ENCODE assay signal across 8 cellular contexts in the genomic region with DNA sequence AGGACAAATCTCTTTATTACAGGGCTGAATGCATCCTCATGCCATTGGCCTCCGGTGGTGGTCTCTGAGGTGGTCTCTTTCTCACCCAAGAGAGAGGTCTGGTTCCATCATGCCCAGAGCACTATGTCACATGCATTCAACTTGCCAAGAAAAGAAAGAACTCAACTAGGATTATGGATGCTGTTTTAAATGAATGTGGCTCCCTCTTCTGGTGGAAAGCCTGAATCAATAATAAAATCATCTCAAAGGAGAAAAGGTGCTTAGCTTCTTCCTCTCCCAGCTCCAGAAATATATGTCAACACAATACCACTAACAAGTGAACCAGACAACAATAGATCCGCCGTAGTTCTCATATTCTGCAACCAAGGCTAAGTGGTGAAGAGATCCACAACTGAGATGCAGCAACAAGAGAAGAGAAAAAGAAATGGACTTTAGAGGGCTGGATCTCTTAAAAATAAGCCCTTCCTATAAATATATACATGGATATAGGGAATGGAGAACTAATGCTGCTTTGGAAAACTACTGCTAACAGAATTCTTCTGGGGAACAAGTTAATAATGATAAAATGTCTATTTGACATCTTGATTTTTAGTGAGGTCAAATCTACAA.
DNase-seq lines count a peak whose midpoint lies in the region; ATAC-seq, FAIRE-seq and TF ChIP-seq lines count a peak whose summit lies in the region.

No MANE protein-coding gene starts in this region.

- 16 to 18% methylated on average over 3 of the region's 3 CpGs for WGBS in lung, 2 donors

- no peaks in the 10 kb centered on the region for H3K79me2 ChIP-seq in DOHH2 (ENCODE audit: control insufficient read depth, low read length)

- no peaks in the 10 kb centered on the region for H3K4me1 Mint-ChIP-seq in natural killer cell

- no peak overlapping the region for H3K27ac ChIP-seq in DOHH2 (ENCODE audit: low read depth, low read length)
- no peak overlapping the region for H3K27ac ChIP-seq in lung (ENCODE audit: low read depth in 1 of 2, low read length in 1 of 2)

- peaks cover 3% of the 10 kb centered on the region in 2 donors for H3K9me3 Mint-ChIP-seq in natural killer cell

- H3K36me3 ChIP-seq in DOHH2 (ENCODE audit: control insufficient read depth, low read length): no peaks in the 10 kb centered on the region
- no peaks in the 10 kb centered on the region for H3K36me3 ChIP-seq in bronchial epithelial cell (ENCODE audit: control insufficient read depth, insufficient read depth, low read length)
- H3K36me3 ChIP-seq in lung (ENCODE audit: control insufficient read depth in 2 of 2, insufficient read depth in 2 of 2, low read length in 2 of 2): no peaks in the 10 kb centered on the region

- H3K9me2 ChIP-seq in DOHH2 (replicated peaks; ENCODE audit: control insufficient read depth, low read length): no peaks in the 10 kb centered on the region

- DNase-seq in NCI-H526 (lab: John Stamatoyannopoulos, UW): peak; percentile 54 to 83
- DNase-seq in bronchial epithelial cell (ENCODE audit: low read depth): peak; percentile 62
- DNase-seq in lung (ENCODE audit: low spot score): no peak
- DNase-seq in natural killer cell: no peak

- H3K9me3 ChIP-seq in DOHH2 (ENCODE audit: control insufficient read depth, insufficient read depth, low read length) (no peaks in the 10 kb centered on the region), lung (ENCODE audit: control insufficient read depth in 2 of 2, insufficient read depth in 1 of 2, low read length in 1 of 2) (no peaks in the 10 kb centered on the region)

- H3K27me3 Mint-ChIP-seq in natural killer cell (ENCODE audit: low read depth in 2 of 2): no peaks in the 10 kb centered on the region

- H3K27me3 ChIP-seq in DOHH2 (ENCODE audit: control insufficient read depth, low read length) (no peaks in the 10 kb centered on the region), bronchial epithelial cell (ENCODE audit: control insufficient read depth, insufficient read depth, low read length) (no peaks in the 10 kb centered on the region), lung (ENCODE audit: control insufficient read depth, insufficient read depth) (no peaks in the 10 kb centered on the region)

- no peaks in the 10 kb centered on the region for H3K36me3 Mint-ChIP-seq in natural killer cell

- intact Hi-C loops in natural killer cell (cut with micrococcal nuclease): no loop called here

- H3K4me3 ChIP-seq in DOHH2 (ENCODE audit: low read length) (no peak overlapping the region), bronchial epithelial cell (ENCODE audit: low read depth, low read length) (no peak overlapping the region), lung (no peak overlapping the region)

- TF ChIP-seq POLR2A in GM18505 (IDR thresholded peaks at IDR 0.05; ENCODE audit: borderline replicate concordance, extremely low read depth, insufficient read depth, insufficient read length): no peak

- TF ChIP-seq CTCF in DOHH2 (IDR thresholded peaks at IDR 0.05; ENCODE audit: low read depth, low read length, poor library complexity, severe bottlenecking): peak; percentile 72
- TF ChIP-seq CTCF in bronchial epithelial cell (IDR thresholded peaks at IDR 0.05; ENCODE audit: insufficient read depth, low read length, severe bottlenecking): peak; percentile 62
- TF ChIP-seq CTCF in lung (IDR thresholded peaks at IDR 0.05; ENCODE audit: control extremely low read depth, extremely low read depth): peak; percentile 29
- TF ChIP-seq CTCF in natural killer cell (IDR thresholded peaks at IDR 0.05): no peak

- H3K4me1 ChIP-seq in DOHH2 (ENCODE audit: control insufficient read depth, low read length) (no peaks in the 10 kb centered on the region), lung (ENCODE audit: control insufficient read depth in 2 of 2, insufficient read depth in 2 of 2, low read length in 2 of 2) (no peaks in the 10 kb centered on the region)

- no peak overlapping the region for H3K4me3 Mint-ChIP-seq in natural killer cell

- H4K20me1 ChIP-seq in DOHH2 (ENCODE audit: control insufficient read depth, insufficient read depth, low read depth, low read length): no peaks in the 10 kb centered on the region

- no peak overlapping the region for H3K27ac Mint-ChIP-seq in natural killer cell

- FAIRE-seq in bronchial epithelial cell (lab: Jason Lieb, UNC): no peak

- peak; percentile 55 for ATAC-seq in HG03354 (IDR thresholded peaks at IDR 0.05; ENCODE audit: poor library complexity, severe bottlenecking, unreplicated experiment)
- ATAC-seq in lung (ENCODE audit: insufficient read depth, low FRiP score): no peak
- no peak for ATAC-seq in HG02763 (IDR thresholded peaks at IDR 0.05; ENCODE audit: unreplicated experiment)
- ATAC-seq in natural killer cell: no peak
- ATAC-seq in GM18505 (IDR thresholded peaks at IDR 0.05; ENCODE audit: unreplicated experiment): no peak

- no peaks in the 10 kb centered on the region for H3F3A ChIP-seq in DOHH2 (ENCODE audit: control insufficient read depth, insufficient read depth)

- no peak overlapping the region for H3K4me2 ChIP-seq in DOHH2 (ENCODE audit: low read length)

Comparison
In these comparisons a context has a peak if more than half of its experiments do, and no peak if none do; other contexts are left out.
1. DNase-seq: peak in NCI-H526 (2 of 2) and bronchial epithelial cell (single experiment); none in lung (single experiment) and natural killer cell (single experiment).